In genomic region chr3:113255100-113255853, GRCh38 we compare ENCODE assay signal across 15 cellular contexts. TPM values are rescaled to one million over a fixed set of nuclear protein-coding genes. Genes with fewer than 3 reads are reported as not detected.
DNase-seq lines count a peak whose midpoint lies in the region; ATAC-seq and TF ChIP-seq lines count a peak whose summit lies in the region.
"Had no signal": no experiment of that assay in that cellular context is flagged by ENCODE, and none has a peak within 500 bp of the region (broad histone marks: within the 10 kb centered on the region; RNA-seq: fewer than 3 reads in every experiment).

No MANE protein-coding gene starts in this region.

- no peaks in the 10 kb centered on the region for H4K20me1 ChIP-seq in OCI-LY7 (ENCODE audit: insufficient read depth, low read length)

- ATAC-seq in GM19395 (IDR thresholded peaks at IDR 0.05; ENCODE audit: unreplicated experiment), result peak; percentile 56
- ATAC-seq in foreskin keratinocyte, result peak; percentile 14
- no peak for ATAC-seq in HG03097 (IDR thresholded peaks at IDR 0.05; ENCODE audit: low FRiP score, unreplicated experiment)
- no peak for ATAC-seq in GM21381 (IDR thresholded peaks at IDR 0.05; ENCODE audit: unreplicated experiment)
- ATAC-seq: activated T-cell treated with anti-CD3 and anti-CD28 coated beads, Interleukin-2, amount 50 U/mL, for 4 hours; CD8-positive, alpha-beta T cell; esophagus mucosa had no signal

- no peak overlapping the region for H3K27ac ChIP-seq in OCI-LY7 (ENCODE audit: low read depth, low read length, poor library complexity, severe bottlenecking)
- H3K27ac ChIP-seq in foreskin keratinocyte, result no peak overlapping the region
- H3K27ac ChIP-seq: pancreas had no signal

- POLR2A ChIA-PET in OCI-LY7 (lab: Charles Lee), result interaction anchor here (1.2 kb wide), 1 partner anchor 41 kb away, joined by 3 read pairs; no protein-coding TSS in a partner anchor

- H3K36me3 ChIP-seq in OCI-LY7 (ENCODE audit: insufficient read depth, low read length), result no peaks in the 10 kb centered on the region
- H3K36me3 ChIP-seq: pancreas had no signal

- intact Hi-C loops in OCI-LY7 (cut with micrococcal nuclease; ENCODE audit: unreplicated experiment), result no loop called here

- no TSS peak for BruUV-seq in OCI-LY7 (replicated peaks; lab: Mats Ljungman, UMichigan)

- CTCF ChIA-PET in OCI-LY7 (lab: Charles Lee; ENCODE audit: unreplicated experiment), result no interaction called here

- no peaks in the 10 kb centered on the region for H3K27me3 ChIP-seq in foreskin keratinocyte
- H3K27me3 ChIP-seq: pancreas had no signal

- DNase-seq in OCI-LY7 (ENCODE audit: low spot score) (peak; percentile 8), foreskin keratinocyte (no peak), retinal pigment epithelial cell (ENCODE audit: low read depth) (no peak), GOT3 (lab: John Stamatoyannopoulos, UW) (no peak), T1000 (lab: John Stamatoyannopoulos, UW) (no peak)
- DNase-seq: activated T-cell treated with anti-CD3 and anti-CD28 coated beads, Interleukin-2, amount 50 U/mL, for 4 hours; CD8-positive, alpha-beta T cell; kidney; NCI-H1436 treated with DMSO at 0.1 percent for 48 hours; pancreas; stimulated activated CD4-positive, alpha-beta T cell treated with anti-CD3 and anti-CD28 coated beads, Interleukin-4, amount 100 ng/mL, for 4 hours had no signal

- H3K4me1 ChIP-seq in OCI-LY7 (ENCODE audit: insufficient read depth, low read length, poor library complexity, severe bottlenecking) (no peaks in the 10 kb centered on the region), foreskin keratinocyte (no peaks in the 10 kb centered on the region)
- H3K4me1 ChIP-seq: pancreas had no signal

- no peaks in the 10 kb centered on the region for H3K79me2 ChIP-seq in OCI-LY7 (ENCODE audit: insufficient read depth, low read depth, low read length)

- no peak for TF ChIP-seq CTCF in OCI-LY7 (conservative IDR thresholded peaks at IDR 0.05; ENCODE audit: low read length)
- no peak for TF ChIP-seq CTCF in foreskin keratinocyte (conservative IDR thresholded peaks at IDR 0.05)
- peak; percentile 25 for TF ChIP-seq CTCF in retinal pigment epithelial cell (conservative IDR thresholded peaks at IDR 0.05; ENCODE audit: low read depth, low read length)

- no peak overlapping the region for H3K4me2 ChIP-seq in OCI-LY7 (ENCODE audit: low read length)

- H3K9me3 ChIP-seq in OCI-LY7 (ENCODE audit: low read length), result no peaks in the 10 kb centered on the region
- H3K9me3 ChIP-seq: pancreas had no signal

- H2AFZ ChIP-seq in OCI-LY7 (ENCODE audit: low read length), result no peak overlapping the region

- H3K9me2 ChIP-seq in OCI-LY7 (ENCODE audit: insufficient read depth, low read length), result no peaks in the 10 kb centered on the region

- H3K4me3 ChIP-seq in OCI-LY7 (ENCODE audit: low read depth, low read length, poor library complexity, severe bottlenecking) (no peak overlapping the region), retinal pigment epithelial cell (ENCODE audit: low read length) (no peak overlapping the region)
- H3K4me3 ChIP-seq: pancreas had no signal

RNA-seq across cellular contexts. Expression of gene BOC, which starts 43.9 kb away (rescaled TPM):
- 0.03 TPM in 1 of 2 replicates, not detected in the other for total RNA-seq in OCI-LY7 (2014; rRNA removed; shearing (Covaris generic))
- total RNA-seq in OCI-LY7 (2022) (not detected in 2 replicates), foreskin keratinocyte (10.5 and 13.4 TPM in 2 replicates)
- 8.3 and 11.4 TPM in 2 replicates for polyA plus RNA-seq in foreskin keratinocyte
- total RNA-seq: CD8-positive, alpha-beta T cell had no signal

Comparison
In these comparisons a context has a peak if more than half of its experiments do, and no peak if none do; other contexts are left out.
1. ATAC-seq: peak in GM19395 (single experiment) and foreskin keratinocyte (single experiment); none in HG03097 (single experiment) and GM21381 (single experiment).
2. RNA of gene BOC, which starts 43.9 kb away (total RNA-seq): 10.5 to 13.4 TPM in foreskin keratinocyte; 0.03 TPM in OCI-LY7; every median in the first group is over 10 times any median in the second.